13 cellular contexts compared by ENCODE assay signal in the genomic region with DNA sequence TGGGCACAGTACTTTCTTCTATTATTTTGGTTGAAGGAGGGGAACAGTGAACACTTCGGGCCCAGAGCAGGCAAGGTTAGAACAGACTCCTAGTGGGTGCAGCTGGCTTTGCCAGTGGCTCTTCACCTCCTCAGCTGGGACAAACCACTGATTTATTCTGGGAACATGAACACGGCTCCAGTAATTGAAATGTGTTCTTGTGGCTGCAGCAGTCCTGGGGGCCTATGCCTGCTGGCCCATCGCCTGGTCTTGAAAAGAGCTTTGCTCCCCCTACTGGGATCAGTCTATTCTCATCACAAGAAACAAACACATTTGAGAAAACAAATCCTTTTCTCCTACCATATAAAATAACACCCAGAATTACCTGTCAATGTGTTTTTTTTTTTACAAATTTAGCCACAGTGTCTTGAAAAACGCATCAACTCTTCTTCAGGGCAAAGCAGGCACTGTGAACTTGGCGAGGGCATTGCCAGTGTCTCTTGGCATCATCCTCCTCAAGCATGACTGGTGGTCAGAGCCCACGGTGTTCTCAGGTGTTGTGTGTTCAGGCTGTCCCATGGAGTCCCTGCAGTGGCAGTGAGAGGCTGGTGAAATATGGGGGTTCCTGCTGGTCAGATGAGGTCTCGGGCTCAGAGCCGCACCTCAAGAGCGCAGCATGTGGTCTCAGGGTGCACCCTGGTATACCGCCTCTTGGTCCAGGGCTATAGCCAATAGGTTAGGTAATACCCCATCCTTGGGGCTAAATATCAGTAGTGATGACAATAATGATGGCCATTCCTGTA. TPM values are rescaled to one million over a fixed set of nuclear protein-coding genes. Genes with fewer than 3 reads are reported as not detected.
DNase-seq lines count a peak whose midpoint lies in the region; ATAC-seq lines count a peak whose summit lies in the region.
"Had no signal": no experiment of that assay in that cellular context is flagged by ENCODE, and none has a peak within 500 bp of the region (broad histone marks: within the 10 kb centered on the region; RNA-seq: fewer than 3 reads in every experiment).

No MANE protein-coding gene starts in this region.

- peaks cover 11 to 60% (median 46%) of the 10 kb centered on the region in 7 donors for H3K4me1 Mint-ChIP-seq in naive thymus-derived CD4-positive, alpha-beta T cell

- H3K4me1 ChIP-seq in naive thymus-derived CD4-positive, alpha-beta T cell (ENCODE audit: control insufficient read depth in 2 of 2, insufficient read depth in 2 of 2, low read length in 2 of 2): no peaks in the 10 kb centered on the region
- H3K4me1 ChIP-seq: ascending aorta had no signal

- H3K27ac Mint-ChIP-seq in naive thymus-derived CD4-positive, alpha-beta T cell: peak overlapping the region in 3 of 9 donors; percentile 8 to 38 (median 26)

- DNase-seq in KBM-7 (peak; percentile 32), anterior cingulate cortex (lab: John Stamatoyannopoulos, UW) (peak in 32 of 58 donors; percentile 10 to 67 (median 36)), left ventricle myocardium superior (peak; percentile 56), skeletal muscle cell (ENCODE audit: low read depth) (peak; percentile 38), NOMO-1 treated with DMSO at 0.1 percent for 48 hours (lab: John Stamatoyannopoulos, UW; ENCODE audit: unreplicated experiment) (no peak), KG1 (lab: John Stamatoyannopoulos, UW) (no peak)
- no peak for DNase-seq in stimulated activated CD4-positive, alpha-beta T cell treated with anti-CD3 and anti-CD28 coated beads, Interleukin-2, amount 100 ng/mL, for 24 hours
- no peak for DNase-seq in naive thymus-derived CD4-positive, alpha-beta T cell
- DNase-seq: erythroblast; GM23248; kidney; stimulated activated CD4-positive, alpha-beta T cell treated with anti-CD3 and anti-CD28 coated beads, Interleukin-4, amount 100 ng/mL, for 4 hours had no signal

- intact Hi-C loops in left ventricle myocardium superior (cut with micrococcal nuclease): no loop called here
- intact Hi-C loops in naive thymus-derived CD4-positive, alpha-beta T cell (cut with micrococcal nuclease): loop anchor here (1.0 to 5.0 kb wide), 2 partner anchors 71 kb away; no protein-coding TSS in a partner anchor

- ATAC-seq in left ventricle myocardium superior: peak; percentile 95
- ATAC-seq in naive thymus-derived CD4-positive, alpha-beta T cell: no peak

- POLR2A ChIA-PET in naive thymus-derived CD4-positive, alpha-beta T cell (lab: Charles Lee): no interaction called here

- in situ Hi-C loops in KBM-7 (cut with MboI; ENCODE audit: low pct_unique_long_range_greater_than_20kb, low sequenced_read_pairs): no loop called here

- H3K4me3 ChIP-seq in skeletal muscle cell (ENCODE audit: low read depth, low read length): no peak overlapping the region
- no peak overlapping the region for H3K4me3 ChIP-seq in naive thymus-derived CD4-positive, alpha-beta T cell (ENCODE audit: low read length)
- H3K4me3 ChIP-seq: ascending aorta, GM23248 had no signal

- no peaks in the 10 kb centered on the region for H3K27me3 Mint-ChIP-seq in naive thymus-derived CD4-positive, alpha-beta T cell

- CTCF ChIA-PET in naive thymus-derived CD4-positive, alpha-beta T cell (lab: Charles Lee): interaction anchor here (1.2 kb wide), 1 partner anchor 10 kb away, joined by 3 read pairs; no protein-coding TSS in a partner anchor

- H3K4me3 Mint-ChIP-seq in naive thymus-derived CD4-positive, alpha-beta T cell: no peak overlapping the region

- no peak overlapping the region for H3K27ac ChIP-seq in naive thymus-derived CD4-positive, alpha-beta T cell (ENCODE audit: low read depth, low read length)
- H3K27ac ChIP-seq: ascending aorta, GM23248 had no signal

- H3K36me3 Mint-ChIP-seq in naive thymus-derived CD4-positive, alpha-beta T cell: peaks cover 20 to 61% (median 45%) of the 10 kb centered on the region in 5 donors

- peaks cover 0 to 6% (median 0%) of the 10 kb centered on the region in 11 donors for H3K9me3 Mint-ChIP-seq in naive thymus-derived CD4-positive, alpha-beta T cell

- H3K9me3 ChIP-seq in naive thymus-derived CD4-positive, alpha-beta T cell (ENCODE audit: control insufficient read depth in 2 of 3, low read length in 3 of 3): no peaks in the 10 kb centered on the region
- H3K9me3 ChIP-seq: ascending aorta had no signal

- peaks cover 0 to 36% (median 0%) of the 10 kb centered on the region in 3 experiments for H3K36me3 ChIP-seq in naive thymus-derived CD4-positive, alpha-beta T cell (ENCODE audit: control insufficient read depth in 2 of 3, insufficient read depth in 3 of 3, low read length in 3 of 3)

- no peaks in the 10 kb centered on the region for H3K27me3 ChIP-seq in naive thymus-derived CD4-positive, alpha-beta T cell (ENCODE audit: control insufficient read depth in 2 of 2, insufficient read depth in 2 of 2, low read length in 2 of 2)
- H3K27me3 ChIP-seq: ascending aorta had no signal

RNA-seq across cellular contexts. Expression of a gene that starts 51.3 kb away (rescaled TPM):
- total RNA-seq in left ventricle myocardium superior: 15.6 TPM
- 10 to 100 TPM; 40.0 to 74.4 (median 61.2) TPM for total RNA-seq in naive thymus-derived CD4-positive, alpha-beta T cell
- 10 to 100 TPM; 21.2 to 23.5 TPM for polyA plus RNA-seq in naive thymus-derived CD4-positive, alpha-beta T cell

Comparison
In these comparisons a context has a peak if more than half of its experiments do, and no peak if none do; other contexts are left out.
1. DNase-seq: peak in KBM-7 (single experiment), anterior cingulate cortex (32 of 58), left ventricle myocardium superior (single experiment) and skeletal muscle cell (single experiment); none in stimulated activated CD4-positive, alpha-beta T cell treated with anti-CD3 and anti-CD28 coated beads, Interleukin-2, amount 100 ng/mL, for 24 hours (0 of 2), naive thymus-derived CD4-positive, alpha-beta T cell (0 of 9), NOMO-1 treated with DMSO at 0.1 percent for 48 hours (single experiment) and KG1 (single experiment).